In genomic region chr2:207490441-207490840, GRCh38 we compare ENCODE assay signal across 20 cellular contexts.
"Had no signal": no experiment of that assay in that cellular context is flagged by ENCODE, and none has a peak within 500 bp of the region (broad histone marks: within the 10 kb centered on the region; RNA-seq: fewer than 3 reads in every experiment).

No MANE protein-coding gene starts in this region.

- H3K27me3 ChIP-seq: dorsolateral prefrontal cortex, esophagus muscularis mucosa, foreskin keratinocyte, sigmoid colon, suprapubic skin, thyroid gland, upper lobe of left lung, uterus had no signal

- H3K4me3 ChIP-seq: dorsolateral prefrontal cortex, esophagus muscularis mucosa, lower lobe of right lung, sigmoid colon, suprapubic skin, thyroid gland, upper lobe of left lung, uterus had no signal

- H3K4me1 ChIP-seq: lower lobe of right lung, suprapubic skin, thyroid gland, upper lobe of left lung, uterus had no signal

- DNase-seq: cortex of kidney; dorsolateral prefrontal cortex; effector CD8-positive, alpha-beta T cell; foreskin keratinocyte; hippocampal formation; kidney glomerular epithelial cell; lower lobe of right lung; natural killer cell; posterior cingulate gyrus; sigmoid colon; small intestine; stimulated activated CD4-positive, alpha-beta T cell treated with anti-CD3 and anti-CD28 coated beads, Interleukin-2, amount 100 ng/mL, for 48 hours; stimulated activated naive CD4-positive, alpha-beta T cell treated with Interleukin-2 at 50 U/mL for 16 hours; thyroid gland; upper lobe of left lung; uterus had no signal

- H3K27ac ChIP-seq: dorsolateral prefrontal cortex, epithelial cell of prostate, esophagus muscularis mucosa, foreskin keratinocyte, lower lobe of right lung, sigmoid colon, suprapubic skin, thyroid gland, upper lobe of left lung, uterus had no signal

- ATAC-seq: foreskin keratinocyte, left lobe of liver, lower lobe of right lung, natural killer cell had no signal

- H3K9me3 ChIP-seq: esophagus muscularis mucosa, lower lobe of right lung, sigmoid colon, suprapubic skin, thyroid gland, upper lobe of left lung, uterus had no signal

- H3K36me3 ChIP-seq: esophagus muscularis mucosa, lower lobe of right lung, sigmoid colon, suprapubic skin, thyroid gland, upper lobe of left lung, uterus had no signal
